13 cellular contexts compared by ENCODE assay signal in the genomic region with DNA sequence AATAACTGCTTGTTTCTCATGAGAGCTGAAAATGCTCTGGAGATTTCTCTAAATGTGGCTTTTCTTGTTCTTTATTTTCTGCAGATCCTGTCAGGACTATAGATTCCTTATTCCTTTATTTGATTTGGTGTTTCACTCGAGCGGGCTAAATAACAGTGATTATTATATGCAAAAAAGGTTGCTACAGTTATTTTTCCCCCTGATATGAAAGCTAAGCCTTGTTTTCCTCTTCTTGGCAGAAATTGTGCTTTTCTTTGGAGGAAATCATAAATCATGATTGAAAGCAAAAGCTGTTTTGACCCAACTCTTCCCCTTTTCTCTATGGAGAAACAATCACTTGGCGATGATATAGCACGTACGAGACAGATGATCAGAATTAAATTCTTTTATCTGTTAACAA. TPM values are rescaled to one million over a fixed set of nuclear protein-coding genes. Genes with fewer than 3 reads are reported as not detected.
DNase-seq lines count a peak whose midpoint lies in the region; ATAC-seq and TF ChIP-seq lines count a peak whose summit lies in the region.
"Had no signal": no experiment of that assay in that cellular context is flagged by ENCODE, and none has a peak within 500 bp of the region (broad histone marks: within the 10 kb centered on the region; RNA-seq: fewer than 3 reads in every experiment).

No MANE protein-coding gene starts in this region.

- H2AFZ ChIP-seq in KMS-11 (ENCODE audit: low read depth), result no peak overlapping the region

- intact Hi-C loops in body of pancreas (cut with DNase I), result no loop called here
- intact Hi-C loops in lower lobe of right lung (cut with DNase I), result no loop called here

- no peaks in the 10 kb centered on the region for H3K27me3 ChIP-seq in KMS-11 (ENCODE audit: insufficient read depth, low read depth)
- no peaks in the 10 kb centered on the region for H3K27me3 ChIP-seq in body of pancreas
- H3K27me3 ChIP-seq in lower lobe of right lung (ENCODE audit: low read depth), result no peaks in the 10 kb centered on the region

- no peaks in the 10 kb centered on the region for H3K79me2 ChIP-seq in KMS-11 (ENCODE audit: insufficient read depth, low read depth)

- DNase-seq in body of pancreas (no peak), lower lobe of right lung (no peak), substantia nigra (lab: John Stamatoyannopoulos, UW) (no peak), C1 segment of cervical spinal cord (lab: John Stamatoyannopoulos, UW) (no peak), hippocampal formation (lab: John Stamatoyannopoulos, UW) (no peak), globus pallidus (ENCODE audit: low spot score) (no peak), DMS 273 treated with DMSO at 0.1 percent for 48 hours (lab: John Stamatoyannopoulos, UW) (no peak)
- DNase-seq: activated CD4-positive, alpha-beta T cell treated with anti-CD3 and anti-CD28 coated beads, Interleukin-2, amount 10 ng/mL, durations not matched to agents 24 days and 14 days; activated naive CD8-positive, alpha-beta T cell treated with anti-CD3 and anti-CD28 coated beads, Interleukin-2, amount 50 U/mL, for 24 hours; DMS79; NCI-H1436 treated with DMSO at 0.1 percent for 48 hours had no signal

- H3K9me3 ChIP-seq in body of pancreas, result no peaks in the 10 kb centered on the region
- no peaks in the 10 kb centered on the region for H3K9me3 ChIP-seq in lower lobe of right lung
- H3K9me3 ChIP-seq: neutrophil had no signal

- H3K4me1 ChIP-seq in KMS-11 (ENCODE audit: low read depth, poor library complexity, severe bottlenecking) (peaks cover 41% of the 10 kb centered on the region), body of pancreas (peaks cover 28% of the 10 kb centered on the region), lower lobe of right lung (peaks cover 64% of the 10 kb centered on the region)

- no peak for TF ChIP-seq POLR2A in body of pancreas (IDR thresholded peaks at IDR 0.05)

- H3K9ac ChIP-seq in KMS-11, result no peak overlapping the region

- TF ChIP-seq CTCF in KMS-11 (conservative IDR thresholded peaks at IDR 0.05; ENCODE audit: low read depth, low read length) (no peak), body of pancreas (IDR thresholded peaks at IDR 0.05) (no peak), lower lobe of right lung (IDR thresholded peaks at IDR 0.05) (no peak)

- no peaks in the 10 kb centered on the region for H4K20me1 ChIP-seq in KMS-11 (ENCODE audit: insufficient read depth)

- ATAC-seq in body of pancreas (no peak), lower lobe of right lung (no peak)
- ATAC-seq: activated naive CD8-positive, alpha-beta T cell treated with anti-CD3 and anti-CD28 coated beads, Interleukin-2, amount 50 U/mL, for 24 hours had no signal

- H3K27ac ChIP-seq in KMS-11 (peak overlapping the region; percentile 24; the same call in 1 of the 2 replicates), body of pancreas (peak overlapping the region in 3 of 4 donors; percentile 9 to 71 (median 52)), lower lobe of right lung (peak overlapping the region; percentile 47), substantia nigra (ENCODE audit: low read depth, low read length, poor library complexity, severe bottlenecking) (peak overlapping the region; percentile 95)
- H3K27ac ChIP-seq: neutrophil had no signal

- H3K4me2 ChIP-seq in KMS-11, result peak overlapping the region; percentile 37

- no peaks in the 10 kb centered on the region for H3K36me3 ChIP-seq in KMS-11 (ENCODE audit: insufficient read depth)
- H3K36me3 ChIP-seq in body of pancreas (replicated peaks in 1 of 2; ENCODE audit: insufficient read depth in 1 of 2, low read depth in 2 of 2), result no peaks in the 10 kb centered on the region
- no peaks in the 10 kb centered on the region for H3K36me3 ChIP-seq in lower lobe of right lung
- H3K36me3 ChIP-seq: neutrophil had no signal

- H3K4me3 ChIP-seq in KMS-11 (IDR thresholded peaks at IDR 0.05; ENCODE audit: insufficient read depth, low read depth, low read length), result no peak overlapping the region
- H3K4me3 ChIP-seq in body of pancreas, result no peak overlapping the region
- H3K4me3 ChIP-seq in lower lobe of right lung, result peak overlapping the region; percentile 6

- WGBS in body of pancreas, 2 donors, result 40 to 50% methylated on average over 5 of the region's 5 CpGs

RNA-seq across cellular contexts. Expression of a gene that starts 31.3 kb away (rescaled TPM):
- total RNA-seq in body of pancreas, result 10 to 100 TPM; 63.9 to 67.5 TPM
- total RNA-seq in lower lobe of right lung, result 117 TPM

Comparison
In these comparisons a context has a peak if more than half of its experiments do, and no peak if none do; other contexts are left out.
1. H3K27ac ChIP-seq: peak in every context shown above with its lines; median percentile 95 in substantia nigra; 52 in body of pancreas; 47 in lower lobe of right lung; 24 in KMS-11.